In genomic region chr6:30101423-30101938, GRCh38 we compare ENCODE assay signal across 9 cellular contexts. TPM values are rescaled to one million over a fixed set of nuclear protein-coding genes. Genes with fewer than 3 reads are reported as not detected.
DNase-seq lines count a peak whose midpoint lies in the region; ATAC-seq and TF ChIP-seq lines count a peak whose summit lies in the region.
"Had no signal": no experiment of that assay in that cellular context is flagged by ENCODE, and none has a peak within 500 bp of the region (broad histone marks: within the 10 kb centered on the region; RNA-seq: fewer than 3 reads in every experiment).

No MANE protein-coding gene starts in this region.

- H3K9me3 Mint-ChIP-seq in activated T-cell treated with anti-CD3 and anti-CD28 coated beads, Interleukin-2, amount 50 U/mL, for 4 hours: no peaks in the 10 kb centered on the region

- H3K4me3 ChIP-seq in gastrocnemius medialis: peak overlapping the region; percentile 50 to 60 (median 58)

- H3K27ac ChIP-seq in gastrocnemius medialis: peak overlapping the region in 3 of 4 donors; percentile 52 to 77 (median 74)
- H3K27ac ChIP-seq: C4-2B had no signal

- H3K27me3 ChIP-seq in gastrocnemius medialis: peaks cover 35 to 49% (median 37%) of the 10 kb centered on the region in 3 donors

- no peaks in the 10 kb centered on the region for H3K36me3 ChIP-seq in gastrocnemius medialis

- no peaks in the 10 kb centered on the region for H3K36me3 Mint-ChIP-seq in activated T-cell treated with anti-CD3 and anti-CD28 coated beads, Interleukin-2, amount 50 U/mL, for 4 hours (ENCODE audit: insufficient read depth)

- no peak for ATAC-seq in activated T-cell treated with anti-CD3 and anti-CD28 coated beads, Interleukin-2, amount 50 U/mL, for 4 hours
- ATAC-seq in left ventricle myocardium superior (peak; percentile 9), gastrocnemius medialis (peak; percentile 3), HG03159 (IDR thresholded peaks at IDR 0.05; ENCODE audit: unreplicated experiment) (no peak)

- peaks cover 42% of the 10 kb centered on the region for H3K27me3 Mint-ChIP-seq in activated T-cell treated with anti-CD3 and anti-CD28 coated beads, Interleukin-2, amount 50 U/mL, for 4 hours (ENCODE audit: low read depth)

- peaks cover 17 to 26% of the 10 kb centered on the region in 2 donors for H3K4me1 ChIP-seq in gastrocnemius medialis

- in situ Hi-C loops in gastrocnemius medialis (cut with MboI; ENCODE audit: low sequenced_read_pairs in 4 of 4) (no loop called here), ACHN (cut with HindIII; ENCODE audit: low pct_ligation_motif_present, low pct_unique_long_range_greater_than_20kb, low sequenced_read_pairs) (no loop called here)

- TF ChIP-seq POLR2A in gastrocnemius medialis (IDR thresholded peaks at IDR 0.05): no peak

- no peak for TF ChIP-seq CTCF in gastrocnemius medialis (IDR thresholded peaks at IDR 0.05 in 4 of 5, conservative IDR thresholded peaks at IDR 0.05 in 1 of 5)

- intact Hi-C loops in left ventricle myocardium superior (cut with micrococcal nuclease) (no loop called here), gastrocnemius medialis (cut with DNase I; ENCODE audit: low total_unique reads) (loop anchor here (5.0 kb wide), 1 partner anchor 156 kb away; no protein-coding TSS in a partner anchor)

- DNase-seq in NCI-H2227 (lab: John Stamatoyannopoulos, UW; ENCODE audit: unreplicated experiment) (peak; percentile 17), NCI-H2227 treated with DMSO at 0.1 percent for 48 hours (lab: John Stamatoyannopoulos, UW) (no peak), left ventricle myocardium superior (no peak), gastrocnemius medialis (no peak), hippocampal formation (lab: John Stamatoyannopoulos, UW) (no peak), ACHN (no peak)
- no peak for DNase-seq in activated T-cell treated with anti-CD3 and anti-CD28 coated beads, Interleukin-2, amount 50 U/mL, for 4 hours

- peaks cover 49% of the 10 kb centered on the region for H3K4me1 Mint-ChIP-seq in activated T-cell treated with anti-CD3 and anti-CD28 coated beads, Interleukin-2, amount 50 U/mL, for 4 hours (ENCODE audit: low read depth)

- H3K9me3 ChIP-seq in gastrocnemius medialis: no peaks in the 10 kb centered on the region

- peak overlapping the region; percentile 72 for H3K4me3 Mint-ChIP-seq in activated T-cell treated with anti-CD3 and anti-CD28 coated beads, Interleukin-2, amount 50 U/mL, for 4 hours

RNA-seq across cellular contexts. Expression of gene TRIM31, which starts 11.4 kb away (rescaled TPM):
- not detected for total RNA-seq in activated T-cell treated with anti-CD3 and anti-CD28 coated beads, Interleukin-2, amount 50 U/mL, for 4 hours
- total RNA-seq in left ventricle myocardium superior (not detected), gastrocnemius medialis (under 1 TPM in 1 of 4 donors, not detected in 3; 0.39 TPM)

RNA-seq across cellular contexts. Expression of gene RNF39, which starts 25.9 kb away (rescaled TPM):
- not detected for total RNA-seq in activated T-cell treated with anti-CD3 and anti-CD28 coated beads, Interleukin-2, amount 50 U/mL, for 4 hours
- total RNA-seq in left ventricle myocardium superior (not detected), gastrocnemius medialis (not detected)

RNA-seq across cellular contexts. Expression of gene TRIM40, which starts 34.5 kb away (rescaled TPM):
- not detected for total RNA-seq in activated T-cell treated with anti-CD3 and anti-CD28 coated beads, Interleukin-2, amount 50 U/mL, for 4 hours
- total RNA-seq in left ventricle myocardium superior (not detected), gastrocnemius medialis (not detected)

RNA-seq across cellular contexts. Expression of gene PPP1R11, which starts 34.5 kb away (rescaled TPM):
- total RNA-seq in activated T-cell treated with anti-CD3 and anti-CD28 coated beads, Interleukin-2, amount 50 U/mL, for 4 hours: 10 to 100 TPM; 71.9 to 81.6 (median 80.5) TPM
- total RNA-seq in left ventricle myocardium superior: 44.1 TPM
- 10 to 100 TPM; 34.0 to 72.4 (median 49.9) TPM for total RNA-seq in gastrocnemius medialis

RNA-seq across cellular contexts. Expression of gene POLR1H, which starts 40.4 kb away (rescaled TPM):
- 10 to 100 TPM; 80.6 to 86.6 (median 84.8) TPM for total RNA-seq in activated T-cell treated with anti-CD3 and anti-CD28 coated beads, Interleukin-2, amount 50 U/mL, for 4 hours
- total RNA-seq in left ventricle myocardium superior (16.1 TPM), gastrocnemius medialis (10 to 100 TPM; 23.8 to 41.6 (median 27.9) TPM)

Comparison
In these comparisons a context has a peak if more than half of its experiments do, and no peak if none do; other contexts are left out.
1. ATAC-seq: peak in left ventricle myocardium superior (single experiment) and gastrocnemius medialis (2 of 2); none in activated T-cell treated with anti-CD3 and anti-CD28 coated beads, Interleukin-2, amount 50 U/mL, for 4 hours (0 of 2) and HG03159 (single experiment).